17 cellular contexts compared by ENCODE assay signal in genomic region chr2:123808243-123808642, GRCh38.
"Had no signal": no experiment of that assay in that cellular context is flagged by ENCODE, and none has a peak within 500 bp of the region (broad histone marks: within the 10 kb centered on the region; RNA-seq: fewer than 3 reads in every experiment).

No MANE protein-coding gene starts in this region.

- DNase-seq: activated CD4-positive, alpha-beta T cell treated with anti-CD3 and anti-CD28 coated beads, Interleukin-2, amount 10 ng/mL, durations not matched to agents 7 days and 5 days; activated CD4-positive, CD25-positive, alpha-beta regulatory T cell; activated CD8-positive, alpha-beta memory T cell treated with anti-CD3 and anti-CD28 coated beads for 24 hours; activated naive CD8-positive, alpha-beta T cell treated with anti-CD3 and anti-CD28 coated beads, Interleukin-2, amount 10 ng/mL, durations not matched to agents 7 days and 5 days; cortex of kidney; effector CD4-positive, alpha-beta T cell; foreskin melanocyte; naive thymus-derived CD4-positive, alpha-beta T cell; posterior cingulate gyrus; retina; stimulated activated CD4-positive, alpha-beta T cell treated with anti-CD3 and anti-CD28 coated beads, Interleukin-12 subunit alpha, Interleukin-12 subunit beta, amount 100 ng/mL, for 4 hours; stimulated activated CD4-positive, alpha-beta T cell treated with anti-CD3 and anti-CD28 coated beads, Interleukin-2, amount 100 ng/mL, for 24 hours; T-helper 17 cell had no signal

- H3K4me3 ChIP-seq: left lung, mucosa of descending colon, thoracic aorta had no signal

- H3K27ac ChIP-seq: left lung, neutrophil, thoracic aorta had no signal

- H3K9me3 ChIP-seq: neutrophil had no signal

- H3K4me1 ChIP-seq: left lung had no signal

- H3K36me3 ChIP-seq: left lung, neutrophil, thoracic aorta had no signal

- H3K27me3 ChIP-seq: left lung, neutrophil had no signal
